In genomic region chr7:151710646-151711434, GRCh38 we compare ENCODE assay signal across 16 cellular contexts.
DNase-seq lines count a peak whose midpoint lies in the region; ATAC-seq, FAIRE-seq and TF ChIP-seq lines count a peak whose summit lies in the region.
"Had no signal": no experiment of that assay in that cellular context is flagged by ENCODE, and none has a peak within 500 bp of the region (broad histone marks: within the 10 kb centered on the region; RNA-seq: fewer than 3 reads in every experiment).

No MANE protein-coding gene starts in this region.

- no peak overlapping the region for H3K9ac ChIP-seq in GM12878 (ENCODE audit: control insufficient read depth, insufficient read depth, low read length)
- peak overlapping the region in 1 of 2 donors; percentile 57 for H3K9ac ChIP-seq in liver (ENCODE audit: low read depth in 1 of 2, low read length in 2 of 2)

- H3K4me3 ChIP-seq in GM12878 (no peak overlapping the region), liver (ENCODE audit: low read depth in 1 of 3, low read length in 3 of 3) (no peak overlapping the region), small intestine (ENCODE audit: low read depth in 1 of 2, low read length in 2 of 2) (no peak overlapping the region)

- H3K4me3 Mint-ChIP-seq in activated naive CD8-positive, alpha-beta T cell treated with anti-CD3 and anti-CD28 coated beads, Interleukin-2, amount 50 U/mL, for 24 hours, result no peak overlapping the region
- H3K4me3 Mint-ChIP-seq in activated naive CD8-positive, alpha-beta T cell treated with anti-CD3 and anti-CD28 coated beads for 36 hours, result no peak overlapping the region
- H3K4me3 Mint-ChIP-seq: CD14-positive monocyte, HFFc6 had no signal

- no peaks in the 10 kb centered on the region for H3K36me3 Mint-ChIP-seq in activated naive CD8-positive, alpha-beta T cell treated with anti-CD3 and anti-CD28 coated beads, Interleukin-2, amount 50 U/mL, for 24 hours (ENCODE audit: low read depth)
- H3K36me3 Mint-ChIP-seq in activated naive CD8-positive, alpha-beta T cell treated with anti-CD3 and anti-CD28 coated beads for 36 hours, result peaks cover 2% of the 10 kb centered on the region

- intact Hi-C loops in GM12878 (cut with micrococcal nuclease; ENCODE audit: unreplicated experiment), result no loop called here

- H3K4me2 ChIP-seq in GM12878 (ENCODE audit: control insufficient read depth, insufficient read depth), result no peak overlapping the region

- no peak for FAIRE-seq in GM12878 (lab: Jason Lieb, UNC)
- no peak for FAIRE-seq in small intestine (lab: Jason Lieb, UNC)
- FAIRE-seq: H54 had no signal

- H3K9me3 Mint-ChIP-seq in activated naive CD8-positive, alpha-beta T cell treated with anti-CD3 and anti-CD28 coated beads, Interleukin-2, amount 50 U/mL, for 24 hours, result no peaks in the 10 kb centered on the region
- H3K9me3 Mint-ChIP-seq in activated naive CD8-positive, alpha-beta T cell treated with anti-CD3 and anti-CD28 coated beads for 36 hours, result no peaks in the 10 kb centered on the region
- H3K9me3 Mint-ChIP-seq: HFFc6 had no signal

- H3K4me1 ChIP-seq in GM12878 (ENCODE audit: control insufficient read depth, insufficient read depth, low read length), result peaks cover 3% of the 10 kb centered on the region; the same call in 1 of the 2 replicates
- H3K4me1 ChIP-seq in liver (ENCODE audit: control insufficient read depth in 4 of 4, insufficient read depth in 4 of 4, low read length in 3 of 4), result peaks cover 24 to 39% (median 31%) of the 10 kb centered on the region in 4 donors
- H3K4me1 ChIP-seq in small intestine (ENCODE audit: control insufficient read depth in 2 of 2, insufficient read depth in 1 of 2, low read depth in 1 of 2, low read length in 1 of 2), result peaks cover 0 to 3% of the 10 kb centered on the region in 2 donors

- no peaks in the 10 kb centered on the region; a peak in 1 of 4 replicates for H3K27me3 ChIP-seq in GM12878 (replicated peaks in 1 of 2; ENCODE audit: control insufficient read depth in 2 of 2, insufficient read depth in 2 of 2, low read length in 1 of 2)
- no peaks in the 10 kb centered on the region for H3K27me3 ChIP-seq in liver (ENCODE audit: control insufficient read depth in 4 of 4, insufficient read depth in 4 of 4, low read length in 3 of 4)
- no peaks in the 10 kb centered on the region for H3K27me3 ChIP-seq in small intestine (ENCODE audit: control insufficient read depth in 2 of 2, insufficient read depth in 2 of 2, low read length in 2 of 2)

- H4K20me1 ChIP-seq in GM12878 (ENCODE audit: control insufficient read depth, insufficient read depth), result no peaks in the 10 kb centered on the region

- TF ChIP-seq POLR2A in GM12878 (IDR thresholded peaks at IDR 0.05; ENCODE audit: low read depth, low read length), result no peak

- peak overlapping the region; percentile 23 for H3K27ac Mint-ChIP-seq in activated naive CD8-positive, alpha-beta T cell treated with anti-CD3 and anti-CD28 coated beads, Interleukin-2, amount 50 U/mL, for 24 hours
- H3K27ac Mint-ChIP-seq in activated naive CD8-positive, alpha-beta T cell treated with anti-CD3 and anti-CD28 coated beads for 36 hours, result no peak overlapping the region
- H3K27ac Mint-ChIP-seq: HFFc6 had no signal

- H3K9me3 ChIP-seq in GM12878 (replicated peaks; ENCODE audit: control insufficient read depth, insufficient read depth, low read length) (no peaks in the 10 kb centered on the region), liver (ENCODE audit: control insufficient read depth in 4 of 4, low read length in 3 of 4) (no peaks in the 10 kb centered on the region), small intestine (ENCODE audit: control insufficient read depth, low read depth) (no peaks in the 10 kb centered on the region)

- H3K36me3 ChIP-seq in GM12878 (ENCODE audit: control insufficient read depth in 2 of 2, insufficient read depth in 2 of 2, low read length in 1 of 2) (no peaks in the 10 kb centered on the region), liver (ENCODE audit: control insufficient read depth in 4 of 4, insufficient read depth in 3 of 4, low read depth in 1 of 4, low read length in 3 of 4) (no peaks in the 10 kb centered on the region), small intestine (ENCODE audit: control insufficient read depth in 2 of 2, insufficient read depth in 2 of 2, low read length in 2 of 2) (no peaks in the 10 kb centered on the region)

- no peaks in the 10 kb centered on the region for H3K27me3 Mint-ChIP-seq in activated naive CD8-positive, alpha-beta T cell treated with anti-CD3 and anti-CD28 coated beads, Interleukin-2, amount 50 U/mL, for 24 hours
- H3K27me3 Mint-ChIP-seq in activated naive CD8-positive, alpha-beta T cell treated with anti-CD3 and anti-CD28 coated beads for 36 hours, result no peaks in the 10 kb centered on the region

- DNase-seq in activated naive CD8-positive, alpha-beta T cell treated with anti-CD3 and anti-CD28 coated beads, Interleukin-2, amount 50 U/mL, for 24 hours, result no peak
- DNase-seq in activated naive CD8-positive, alpha-beta T cell treated with anti-CD3 and anti-CD28 coated beads for 36 hours, result no peak
- no peak for DNase-seq in GM12878 (ENCODE audit: low read depth, low spot score)
- peak; percentile 95 for DNase-seq in small intestine
- no peak for DNase-seq in cerebellar nuclear complex (lab: John Stamatoyannopoulos, UW)
- DNase-seq: DMS 273 treated with DMSO at 0.1 percent for 48 hours; HFFc6; NCI-H187; NCI-H226; NK-92 treated with Interleukin-12 subunit alpha and Interleukin-12 subunit beta, amount 100 ng/mL, for 24 hours; OCI-M1 had no signal

- BruUV-seq in GM12878 (replicated peaks; lab: Mats Ljungman, UMichigan), result no TSS peak

- no peak overlapping the region for H2AFZ ChIP-seq in GM12878 (ENCODE audit: control insufficient read depth, low read depth, low read length)

- no peaks in the 10 kb centered on the region for H3K79me2 ChIP-seq in GM12878 (ENCODE audit: control insufficient read depth, insufficient read depth, low read length)

- TF ChIP-seq CTCF in GM12878 (IDR thresholded peaks at IDR 0.05 in 2 of 3, conservative IDR thresholded peaks at IDR 0.05 in 1 of 3; ENCODE audit: control insufficient read depth in 2 of 3, extremely low read depth in 1 of 3, insufficient read depth in 1 of 3, low read depth in 3 of 3, low read length in 3 of 3) (no peak), liver (IDR thresholded peaks at IDR 0.05; ENCODE audit: low read depth, low read length, missing input control) (no peak)

- TF ChIP-seq RAD21 in GM12878 (IDR thresholded peaks at IDR 0.05; ENCODE audit: insufficient read depth, low read depth, low read length) (no peak), liver (IDR thresholded peaks at IDR 0.05) (peak; percentile 68 to 71)

- CTCF ChIA-PET in GM12878 (lab: Yijun Ruan, JAX), result no interaction called here

- RAD21 ChIA-PET in GM12878 (lab: Charles Lee; ENCODE audit: unreplicated experiment), result no interaction called here

- no peak overlapping the region for H3K27ac ChIP-seq in GM12878 (ENCODE audit: control insufficient read depth, insufficient read depth)
- peak overlapping the region; percentile 91 to 95 for H3K27ac ChIP-seq in liver (ENCODE audit: low read depth in 1 of 2, low read length in 2 of 2)
- H3K27ac ChIP-seq in small intestine (ENCODE audit: low read depth in 1 of 2, low read length in 1 of 2), result peak overlapping the region; percentile 42 to 98

- in situ Hi-C loops in GM12878 (cut with MboI), result no loop called here

- WGBS in GM12878 (ENCODE audit: insufficient coverage, insufficient replicate concordance, low lambda C conversion rate, missing lambda C conversion rate), result 76% methylated on average over 4 of the region's 4 CpGs
- WGBS in liver, result 55% methylated on average over 4 of the region's 4 CpGs
- WGBS in small intestine, 3 donors, result 48 to 84% (median 66%) methylated on average over 4 of the region's 4 CpGs

- POLR2A ChIA-PET in GM12878 (lab: Charles Lee), result no interaction called here

- peaks cover 10% of the 10 kb centered on the region for H3K4me1 Mint-ChIP-seq in activated naive CD8-positive, alpha-beta T cell treated with anti-CD3 and anti-CD28 coated beads, Interleukin-2, amount 50 U/mL, for 24 hours
- peaks cover 7% of the 10 kb centered on the region for H3K4me1 Mint-ChIP-seq in activated naive CD8-positive, alpha-beta T cell treated with anti-CD3 and anti-CD28 coated beads for 36 hours

- SMC1A ChIA-PET in GM12878 (lab: Charles Lee; ENCODE audit: uncharacterized antibody, unreplicated experiment), result no interaction called here

- no peak for ATAC-seq in activated naive CD8-positive, alpha-beta T cell treated with anti-CD3 and anti-CD28 coated beads, Interleukin-2, amount 50 U/mL, for 24 hours
- ATAC-seq in GM12878 (no peak), GM19351 (IDR thresholded peaks at IDR 0.05; ENCODE audit: unreplicated experiment) (no peak), HG03025 (IDR thresholded peaks at IDR 0.05; ENCODE audit: low FRiP score, unreplicated experiment) (no peak)

- no peak for TF ChIP-seq EP300 in GM12878 (IDR thresholded peaks at IDR 0.05; ENCODE audit: borderline replicate concordance in 1 of 2, control insufficient read depth in 1 of 2, low read depth in 2 of 2, low read length in 2 of 2)

TF ChIP-seq in GM12878, 131 proteins besides CTCF, POLR2A, EP300 and RAD21:
- TF ChIP-seq WRNIP1 (IDR thresholded peaks at IDR 0.05; ENCODE audit: borderline replicate concordance, low read depth, low read length) (no peak), KLF5 (IDR thresholded peaks at IDR 0.05; ENCODE audit: partially characterized antibody) (peak; percentile 79)

TF ChIP-seq in liver, 16 proteins besides CTCF, POLR2A, EP300 and RAD21 (continues in another document):
- TF ChIP-seq ATF3 (IDR thresholded peaks at IDR 0.05) (no peak), ZBTB33 (IDR thresholded peaks at IDR 0.05) (peak; percentile 87), JUND (IDR thresholded peaks at IDR 0.05) (peak; percentile 75 to 76), HNF4G (IDR thresholded peaks at IDR 0.05) (peak; percentile 99), YY1 (IDR thresholded peaks at IDR 0.05) (peak; percentile 82)
